Comparison of ENCODE assay signal across 15 cellular contexts in genomic region chr7:96212474-96212873, GRCh38.
DNase-seq lines count a peak whose midpoint lies in the region; ATAC-seq and TF ChIP-seq lines count a peak whose summit lies in the region.
"Had no signal": no experiment of that assay in that cellular context is flagged by ENCODE, and none has a peak within 500 bp of the region (broad histone marks: within the 10 kb centered on the region; RNA-seq: fewer than 3 reads in every experiment).

No MANE protein-coding gene starts in this region.

- ATAC-seq in left lobe of liver (peak; percentile 61), GM19324 (IDR thresholded peaks at IDR 0.05; ENCODE audit: low FRiP score, unreplicated experiment) (no peak)
- ATAC-seq: GM12878, HCT116 had no signal

- TF ChIP-seq CTCF in 22Rv1 (IDR thresholded peaks at IDR 0.05): no peak

- peak; percentile 16 for DNase-seq in DMS79 treated with DMSO at 0.1 percent for 48 hours (lab: John Stamatoyannopoulos, UW)
- DNase-seq in DMS79 (lab: John Stamatoyannopoulos, UW): no peak
- peak; percentile 41 for DNase-seq in NCI-H146 treated with DMSO at 0.1 percent for 48 hours (lab: John Stamatoyannopoulos, UW; ENCODE audit: unreplicated experiment)
- DNase-seq in left lobe of liver (ENCODE audit: low spot score): no peak
- DNase-seq in T1000 (lab: John Stamatoyannopoulos, UW): no peak
- DNase-seq: 8988T; AML-193; CD4-positive, CD25-positive, alpha-beta regulatory T cell; GM23248; IMR-90 had no signal

- peak overlapping the region; percentile 68 for H3K27ac ChIP-seq in 22Rv1
- H3K27ac ChIP-seq: BLaER1, GM23248 had no signal

Comparison
In these comparisons a context has a peak if more than half of its experiments do, and no peak if none do; other contexts are left out.
1. DNase-seq: peak in DMS79 treated with DMSO at 0.1 percent for 48 hours (single experiment) and NCI-H146 treated with DMSO at 0.1 percent for 48 hours (single experiment); none in DMS79 (single experiment), left lobe of liver (single experiment) and T1000 (single experiment).